ENCODE assay signal across 1 cellular context in genomic region chr2:232693344-232693743, GRCh38.
TF ChIP-seq lines count a peak whose summit lies in the region.

No MANE protein-coding gene starts in this region.

TF ChIP-seq in WTC11, 78 proteins besides CTCF, POLR2A, EP300 and RAD21 (continued from another document):
- TF ChIP-seq E2F4 (CRISPR knock-in tag; IDR thresholded peaks at IDR 0.05; ENCODE audit: borderline replicate concordance, low read depth), result no peak
- no peak for TF ChIP-seq OVOL2 (CRISPR knock-in tag; IDR thresholded peaks at IDR 0.05; ENCODE audit: borderline replicate concordance)
- TF ChIP-seq CREB1 (CRISPR knock-in tag; IDR thresholded peaks at IDR 0.05), result no peak
- TF ChIP-seq HMGA2 (CRISPR knock-in tag; IDR thresholded peaks at IDR 0.05), result no peak
- no peak for TF ChIP-seq KAT7 (CRISPR knock-in tag; IDR thresholded peaks at IDR 0.05; ENCODE audit: borderline replicate concordance)
- TF ChIP-seq, protein P1, sequence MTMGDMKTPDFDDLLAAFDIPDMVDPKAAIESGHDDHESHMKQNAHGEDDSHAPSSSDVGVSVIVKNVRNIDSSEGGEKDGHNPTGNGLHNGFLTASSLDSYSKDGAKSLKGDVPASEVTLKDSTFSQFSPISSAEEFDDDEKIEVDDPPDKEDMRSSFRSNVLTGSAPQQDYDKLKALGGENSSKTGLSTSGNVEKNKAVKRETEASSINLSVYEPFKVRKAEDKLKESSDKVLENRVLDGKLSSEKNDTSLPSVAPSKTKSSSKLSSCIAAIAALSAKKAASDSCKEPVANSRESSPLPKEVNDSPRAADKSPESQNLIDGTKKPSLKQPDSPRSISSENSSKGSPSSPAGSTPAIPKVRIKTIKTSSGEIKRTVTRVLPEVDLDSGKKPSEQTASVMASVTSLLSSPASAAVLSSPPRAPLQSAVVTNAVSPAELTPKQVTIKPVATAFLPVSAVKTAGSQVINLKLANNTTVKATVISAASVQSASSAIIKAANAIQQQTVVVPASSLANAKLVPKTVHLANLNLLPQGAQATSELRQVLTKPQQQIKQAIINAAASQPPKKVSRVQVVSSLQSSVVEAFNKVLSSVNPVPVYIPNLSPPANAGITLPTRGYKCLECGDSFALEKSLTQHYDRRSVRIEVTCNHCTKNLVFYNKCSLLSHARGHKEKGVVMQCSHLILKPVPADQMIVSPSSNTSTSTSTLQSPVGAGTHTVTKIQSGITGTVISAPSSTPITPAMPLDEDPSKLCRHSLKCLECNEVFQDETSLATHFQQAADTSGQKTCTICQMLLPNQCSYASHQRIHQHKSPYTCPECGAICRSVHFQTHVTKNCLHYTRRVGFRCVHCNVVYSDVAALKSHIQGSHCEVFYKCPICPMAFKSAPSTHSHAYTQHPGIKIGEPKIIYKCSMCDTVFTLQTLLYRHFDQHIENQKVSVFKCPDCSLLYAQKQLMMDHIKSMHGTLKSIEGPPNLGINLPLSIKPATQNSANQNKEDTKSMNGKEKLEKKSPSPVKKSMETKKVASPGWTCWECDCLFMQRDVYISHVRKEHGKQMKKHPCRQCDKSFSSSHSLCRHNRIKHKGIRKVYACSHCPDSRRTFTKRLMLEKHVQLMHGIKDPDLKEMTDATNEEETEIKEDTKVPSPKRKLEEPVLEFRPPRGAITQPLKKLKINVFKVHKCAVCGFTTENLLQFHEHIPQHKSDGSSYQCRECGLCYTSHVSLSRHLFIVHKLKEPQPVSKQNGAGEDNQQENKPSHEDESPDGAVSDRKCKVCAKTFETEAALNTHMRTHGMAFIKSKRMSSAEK (CRISPR knock-in tag; IDR thresholded peaks at IDR 0.05; ENCODE audit: borderline replicate concordance), result no peak
